Comparison of ENCODE assay signal across 9 cellular contexts in genomic region chr2:238425505-238425978, GRCh38. TPM values are rescaled to one million over a fixed set of nuclear protein-coding genes. Genes with fewer than 3 reads are reported as not detected.
DNase-seq lines count a peak whose midpoint lies in the region; ATAC-seq and TF ChIP-seq lines count a peak whose summit lies in the region.
"Had no signal": no experiment of that assay in that cellular context is flagged by ENCODE, and none has a peak within 500 bp of the region (broad histone marks: within the 10 kb centered on the region; RNA-seq: fewer than 3 reads in every experiment).

No MANE protein-coding gene starts in this region.

- peak overlapping the region; percentile 81 for H3K4me2 ChIP-seq in H9 (ENCODE audit: insufficient read depth, insufficient read length, low read length)

- H3K23ac ChIP-seq in H9 (ENCODE audit: insufficient read length, low read depth, low read length) = no peak overlapping the region

- peaks cover 39% of the 10 kb centered on the region for H3K4me1 ChIP-seq in ACC112 (ENCODE audit: control insufficient read depth, insufficient read depth, low read length, unreplicated experiment)
- H3K4me1 ChIP-seq in H9 (ENCODE audit: insufficient read depth, low read length) = no peaks in the 10 kb centered on the region; the same call in 1 of the 2 replicates
- H3K4me1 ChIP-seq: foreskin keratinocyte had no signal

- H3K79me2 ChIP-seq in ACC112 (ENCODE audit: control insufficient read depth, insufficient read depth, low read length, unreplicated experiment) (peaks cover 35% of the 10 kb centered on the region), H9 (ENCODE audit: insufficient read depth, low read length) (peaks cover 24% of the 10 kb centered on the region; the same call in 1 of the 2 replicates)

- peaks cover 11% of the 10 kb centered on the region for H3K36me3 ChIP-seq in ACC112 (ENCODE audit: insufficient read depth, low read length)

- no peaks in the 10 kb centered on the region for H4K20me1 ChIP-seq in H9 (ENCODE audit: control insufficient read depth, insufficient read depth, insufficient read length)

- H2BK12ac ChIP-seq in H9 (ENCODE audit: insufficient read length, low read depth, low read length) = no peak overlapping the region

- POLR2A ChIA-PET in activated naive CD8-positive, alpha-beta T cell treated with anti-CD3 and anti-CD28 coated beads, Interleukin-2, amount 10 ng/mL, durations not matched to agents 7 days and 5 days (lab: Charles Lee) = interaction anchor here (0.9 kb wide), 1 partner anchor 11 kb away, joined by 3 read pairs; no protein-coding TSS in a partner anchor

- TF ChIP-seq CTCF in H9 (conservative IDR thresholded peaks at IDR 0.05) (no peak), mesothelial cell of epicardium (IDR thresholded peaks at IDR 0.05; ENCODE audit: unreplicated experiment) (no peak)

- peaks cover 0 to 5% of the 10 kb centered on the region in 2 experiments; a peak in 2 of 5 replicates for H3K9me3 Mint-ChIP-seq in H9
- no peaks in the 10 kb centered on the region for H3K9me3 Mint-ChIP-seq in activated naive CD8-positive, alpha-beta T cell treated with anti-CD3 and anti-CD28 coated beads, Interleukin-2, amount 10 ng/mL, durations not matched to agents 7 days and 5 days
- peaks cover 7% of the 10 kb centered on the region for H3K9me3 Mint-ChIP-seq in mesothelial cell of epicardium

- H3K36me3 Mint-ChIP-seq in H9 (ENCODE audit: insufficient read depth in 1 of 3, low read depth in 3 of 3) = peaks cover 7 to 16% (median 12%) of the 10 kb centered on the region in 3 experiments
- peaks cover 12% of the 10 kb centered on the region for H3K36me3 Mint-ChIP-seq in activated naive CD8-positive, alpha-beta T cell treated with anti-CD3 and anti-CD28 coated beads, Interleukin-2, amount 10 ng/mL, durations not matched to agents 7 days and 5 days
- H3K36me3 Mint-ChIP-seq in mesothelial cell of epicardium = peaks cover 12% of the 10 kb centered on the region

- no peaks in the 10 kb centered on the region for H3K9me3 ChIP-seq in H9 (ENCODE audit: control insufficient read depth, low read depth, low read length)

- H2BK15ac ChIP-seq in H9 (ENCODE audit: low read depth, low read length) = no peak overlapping the region

- H3K27me3 Mint-ChIP-seq in H9 (ENCODE audit: low read depth) (no peaks in the 10 kb centered on the region; the same call in 1 of the 2 replicates), mesothelial cell of epicardium (ENCODE audit: low read depth) (no peaks in the 10 kb centered on the region)
- H3K27me3 Mint-ChIP-seq in activated naive CD8-positive, alpha-beta T cell treated with anti-CD3 and anti-CD28 coated beads, Interleukin-2, amount 10 ng/mL, durations not matched to agents 7 days and 5 days = peaks cover 2% of the 10 kb centered on the region

- DNase-seq in H9 (no peak), mesothelial cell of epicardium (ENCODE audit: low spot score in 2 of 2, unreplicated experiment in 2 of 2) (no peak), NCI-H146 treated with DMSO at 0.1 percent for 48 hours (lab: John Stamatoyannopoulos, UW; ENCODE audit: unreplicated experiment) (no peak), HCEC 1CT (no peak)
- no peak for DNase-seq in activated naive CD8-positive, alpha-beta T cell treated with anti-CD3 and anti-CD28 coated beads, Interleukin-2, amount 10 ng/mL, durations not matched to agents 7 days and 5 days
- no peak for DNase-seq in stimulated activated CD4-positive, alpha-beta T cell treated with anti-CD3 and anti-CD28 coated beads, Interleukin-4, amount 100 ng/mL, for 4 hours

- H3K27ac Mint-ChIP-seq in H9 = peak overlapping the region in 1 of 3 experiments; percentile 6; a peak in 2 of 7 replicates
- H3K27ac Mint-ChIP-seq in activated naive CD8-positive, alpha-beta T cell treated with anti-CD3 and anti-CD28 coated beads, Interleukin-2, amount 10 ng/mL, durations not matched to agents 7 days and 5 days = no peak overlapping the region
- no peak overlapping the region for H3K27ac Mint-ChIP-seq in mesothelial cell of epicardium

- H3K27ac ChIP-seq in ACC112 (ENCODE audit: low read depth, low read length) = peak overlapping the region; percentile 97
- H3K27ac ChIP-seq in H9 (ENCODE audit: insufficient read length, low read depth, low read length) = no peak overlapping the region

- H3K79me1 ChIP-seq in H9 (ENCODE audit: insufficient read depth, low read depth, low read length, poor library complexity, severe bottlenecking) = peaks cover 2% of the 10 kb centered on the region

- no peak overlapping the region for H3K56ac ChIP-seq in H9 (ENCODE audit: insufficient read length, low read depth, low read length)

- peaks cover 7% of the 10 kb centered on the region for H3K23me2 ChIP-seq in H9 (ENCODE audit: insufficient read length, low read depth, low read length, poor library complexity, severe bottlenecking)

- no peak overlapping the region for H4K5ac ChIP-seq in H9 (ENCODE audit: insufficient read length, low read depth, low read length)

- H3K18ac ChIP-seq in H9 (ENCODE audit: insufficient read length, low read depth, low read length) = no peak overlapping the region

- no peak for ATAC-seq in activated naive CD8-positive, alpha-beta T cell treated with anti-CD3 and anti-CD28 coated beads, Interleukin-2, amount 10 ng/mL, durations not matched to agents 7 days and 5 days (ENCODE audit: low read depth)
- no peak for ATAC-seq in GM21526 (IDR thresholded peaks at IDR 0.05; ENCODE audit: low FRiP score, unreplicated experiment)

- no peak overlapping the region for H2BK120ac ChIP-seq in H9 (ENCODE audit: low read depth, low read length, poor library complexity, severe bottlenecking)

- H3K4me1 Mint-ChIP-seq in H9 (peaks cover 35 to 36% of the 10 kb centered on the region in 2 experiments), mesothelial cell of epicardium (peaks cover 40% of the 10 kb centered on the region)
- H3K4me1 Mint-ChIP-seq in activated naive CD8-positive, alpha-beta T cell treated with anti-CD3 and anti-CD28 coated beads, Interleukin-2, amount 10 ng/mL, durations not matched to agents 7 days and 5 days = peaks cover 24% of the 10 kb centered on the region

- no peak overlapping the region for H3K9ac ChIP-seq in H9 (ENCODE audit: extremely low read depth, insufficient read length, low read length)

- H3K4me3 Mint-ChIP-seq in H9 (peak overlapping the region; percentile 90; a peak in 4 of 5 replicates), mesothelial cell of epicardium (peak overlapping the region; percentile 36)
- H3K4me3 Mint-ChIP-seq in activated naive CD8-positive, alpha-beta T cell treated with anti-CD3 and anti-CD28 coated beads, Interleukin-2, amount 10 ng/mL, durations not matched to agents 7 days and 5 days = peak overlapping the region; percentile 30

- H4K8ac ChIP-seq in H9 (replicated peaks; ENCODE audit: insufficient read length, low read depth, low read length) = no peak overlapping the region

- no peak overlapping the region for H2AK5ac ChIP-seq in H9 (ENCODE audit: insufficient read length, low read length)

- peak overlapping the region; percentile 89 for H3K4me3 ChIP-seq in ACC112 (ENCODE audit: low read depth, low read length)

- no CpG with 5 or more reads among the region's 16 CpGs for WGBS in H9 (ENCODE audit: extremely low coverage, insufficient read length, low lambda C conversion rate)

- H3T11ph ChIP-seq in H9 (ENCODE audit: low read length) = no peak overlapping the region

- H4K91ac ChIP-seq in H9 (ENCODE audit: insufficient read length, low read depth, low read length) = no peak overlapping the region

- H2BK20ac ChIP-seq in H9 (ENCODE audit: low read depth, low read length, poor library complexity, severe bottlenecking) = no peak overlapping the region

- H2AFZ ChIP-seq in ACC112 (ENCODE audit: low read length, unreplicated experiment) (no peak overlapping the region), H9 (ENCODE audit: low read length) (no peak overlapping the region)

- H2BK5ac ChIP-seq in H9 (ENCODE audit: insufficient read length, low read length) = no peak overlapping the region

- H3K14ac ChIP-seq in H9 (ENCODE audit: insufficient read depth, low read length) = no peak overlapping the region

- H3K27me3 ChIP-seq in ACC112 (ENCODE audit: insufficient read depth, low read length) (no peaks in the 10 kb centered on the region), H9 (ENCODE audit: insufficient read depth, low read length) (no peaks in the 10 kb centered on the region)
- H3K27me3 ChIP-seq: foreskin keratinocyte had no signal

- H3K4ac ChIP-seq in H9 (ENCODE audit: low read depth, low read length) = no peak overlapping the region

RNA-seq across cellular contexts. Expression of gene ASB1, which starts 1.2 kb away (rescaled TPM):
- total RNA-seq in H9 (2021) (46.0 and 49.4 TPM in 2 replicates), mesothelial cell of epicardium (33.2 to 39.2 TPM (median 38.9 TPM) in 3 replicates)
- total RNA-seq in activated naive CD8-positive, alpha-beta T cell treated with anti-CD3 and anti-CD28 coated beads, Interleukin-2, amount 10 ng/mL, durations not matched to agents 7 days and 5 days = 10 to 100 TPM; 32.1 to 34.3 TPM

Comparison
In these comparisons a context has a peak if more than half of its experiments do, and no peak if none do; other contexts are left out.
1. H3K4me3 Mint-ChIP-seq: peak in every context shown above with its lines; median percentile 90 in H9; 36 in mesothelial cell of epicardium; 30 in activated naive CD8-positive, alpha-beta T cell treated with anti-CD3 and anti-CD28 coated beads, Interleukin-2, amount 10 ng/mL, durations not matched to agents 7 days and 5 days.